ENCODE assay signal across 1 cellular context in genomic region chr10:77692782-77693181, GRCh38.
TF ChIP-seq lines count a peak whose summit lies in the region.

No MANE protein-coding gene starts in this region.

TF ChIP-seq in H1, 55 proteins besides CTCF, POLR2A, EP300 and RAD21 (continued from another document):
- TF ChIP-seq RFX5 (IDR thresholded peaks at IDR 0.05; ENCODE audit: borderline replicate concordance, low read depth, low read length): no peak
